ENCODE assay signal across 22 cellular contexts in the genomic region with DNA sequence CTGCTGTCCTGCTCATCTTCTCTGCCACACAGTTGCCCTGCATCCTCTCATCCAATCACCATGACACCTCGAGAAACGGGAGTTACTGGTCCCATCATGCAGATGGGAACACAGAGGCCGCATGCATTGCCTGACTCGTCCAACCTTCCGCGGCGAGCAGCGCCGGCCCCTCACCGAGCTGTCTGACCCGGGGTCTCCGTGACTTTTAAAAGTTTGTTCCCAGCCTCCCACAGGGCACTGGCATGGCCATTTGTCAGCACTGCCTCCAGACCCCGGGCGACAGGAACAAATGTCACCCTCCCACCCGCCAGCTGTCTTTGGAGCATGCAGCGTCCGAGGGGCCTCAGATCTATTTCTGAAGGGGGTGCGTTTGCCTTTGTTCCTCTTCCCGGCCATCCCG.
DNase-seq lines count a peak whose midpoint lies in the region; ATAC-seq and TF ChIP-seq lines count a peak whose summit lies in the region.
"Had no signal": no experiment of that assay in that cellular context is flagged by ENCODE, and none has a peak within 500 bp of the region (broad histone marks: within the 10 kb centered on the region; RNA-seq: fewer than 3 reads in every experiment).

No MANE protein-coding gene starts in this region.

- no peak for ATAC-seq in SK-N-SH treated with all-trans-retinoic acid at 6 μM for 48 hours
- ATAC-seq: K562, Right ventricle myocardium inferior had no signal

- no peaks in the 10 kb centered on the region for H4K20me1 ChIP-seq in SK-N-SH (ENCODE audit: insufficient read depth)

- no peak for DNase-seq in SK-N-SH
- peak; percentile 86 for DNase-seq in left kidney (ENCODE audit: low read depth, low spot score)
- DNase-seq in nephron progenitor cell: peak; percentile 56
- no peak for DNase-seq in activated CD4-positive, alpha-beta memory T cell treated with anti-CD3 and anti-CD28 coated beads for 36 hours
- no peak for DNase-seq in BE2C
- no peak for DNase-seq in activated CD8-positive, alpha-beta memory T cell treated with anti-CD3 and anti-CD28 coated beads for 24 hours
- DNase-seq in uterus: no peak
- DNase-seq: AML-193, DMS53, GDM1, MG63, NCI-H1694 treated with DMSO at 0.1 percent for 48 hours, NCI-H2081 treated with DMSO at 0.1 percent for 48 hours, NCI-H2171 treated with DMSO at 0.1 percent for 48 hours, NCI-H524 treated with DMSO at 0.1 percent for 48 hours had no signal

- no peak for TF ChIP-seq CTCF in SK-N-SH (IDR thresholded peaks at IDR 0.05)
- TF ChIP-seq CTCF in nephron progenitor cell (IDR thresholded peaks at IDR 0.05): no peak
- TF ChIP-seq CTCF in BE2C (IDR thresholded peaks at IDR 0.05; ENCODE audit: low read depth, low read length): no peak
- no peak for TF ChIP-seq CTCF in uterus (IDR thresholded peaks at IDR 0.05)

- H3K27ac Mint-ChIP-seq in nephron progenitor cell: peak overlapping the region; percentile 27
- no peak overlapping the region for H3K27ac Mint-ChIP-seq in activated CD4-positive, alpha-beta memory T cell treated with anti-CD3 and anti-CD28 coated beads for 36 hours

- H3K9ac ChIP-seq in SK-N-SH: no peak overlapping the region

- H3K27ac ChIP-seq in SK-N-SH (ENCODE audit: low read depth in 2 of 2, low read length in 1 of 2) (peak overlapping the region in 1 of 2 experiments; percentile 70; a peak in 2 of 4 replicates), uterus (no peak overlapping the region)
- H3K27ac ChIP-seq: 22Rv1, C4-2B, Peyer's patch, SJSA1 had no signal

- H3K9me3 ChIP-seq in SK-N-SH (no peaks in the 10 kb centered on the region), BE2C (no peaks in the 10 kb centered on the region; the same call in 1 of the 2 replicates), uterus (no peaks in the 10 kb centered on the region)
- H3K9me3 ChIP-seq: MG63, Peyer's patch had no signal

- CTCF ChIA-PET in SK-N-SH (lab: Yijun Ruan, JAX): no interaction called here
- CTCF ChIA-PET in activated CD4-positive, alpha-beta memory T cell treated with anti-CD3 and anti-CD28 coated beads for 36 hours (lab: Charles Lee): no interaction called here

- H3K4me1 ChIP-seq in SK-N-SH (ENCODE audit: control insufficient read depth in 1 of 2, insufficient read depth in 2 of 2, low read depth in 1 of 2, low read length in 1 of 2): peaks cover 0 to 30% of the 10 kb centered on the region in 2 experiments; a peak in 2 of 4 replicates
- H3K4me1 ChIP-seq in BE2C: no peaks in the 10 kb centered on the region
- no peaks in the 10 kb centered on the region for H3K4me1 ChIP-seq in uterus

- intact Hi-C loops in activated CD4-positive, alpha-beta memory T cell treated with anti-CD3 and anti-CD28 coated beads for 36 hours (cut with micrococcal nuclease): no loop called here
- intact Hi-C loops in uterus (cut with DNase I; ENCODE audit: low total_unique reads): no loop called here

- H3K4me3 ChIP-seq in SK-N-SH (ENCODE audit: low read depth in 2 of 2, low read length in 1 of 2) (no peak overlapping the region), BE2C (ENCODE audit: low read depth, low read length) (no peak overlapping the region), uterus (no peak overlapping the region)
- H3K4me3 ChIP-seq: K562, MG63, Peyer's patch, SJSA1 had no signal

- TF ChIP-seq POLR2A in uterus (IDR thresholded peaks at IDR 0.05): no peak

- H3K4me3 Mint-ChIP-seq in nephron progenitor cell: no peak overlapping the region
- H3K4me3 Mint-ChIP-seq in activated CD4-positive, alpha-beta memory T cell treated with anti-CD3 and anti-CD28 coated beads for 36 hours: no peak overlapping the region

- no peaks in the 10 kb centered on the region for H3K9me2 ChIP-seq in SK-N-SH

- no peaks in the 10 kb centered on the region for H3K27me3 ChIP-seq in SK-N-SH (ENCODE audit: insufficient read depth)
- H3K27me3 ChIP-seq in BE2C: peaks cover 14% of the 10 kb centered on the region
- no peaks in the 10 kb centered on the region for H3K27me3 ChIP-seq in uterus
- H3K27me3 ChIP-seq: MG63, Peyer's patch, SJSA1 had no signal

- 0 out of 2 replicates have a peak, but pooled peaks cover 3% of the 10 kb centered on the region for H3K79me2 ChIP-seq in SK-N-SH (ENCODE audit: insufficient read depth)

- POLR2A ChIA-PET in SK-N-SH (lab: Yijun Ruan, JAX): no interaction called here
- POLR2A ChIA-PET in activated CD4-positive, alpha-beta memory T cell treated with anti-CD3 and anti-CD28 coated beads for 36 hours (lab: Charles Lee): no interaction called here

- no peak for TF ChIP-seq EP300 in SK-N-SH (IDR thresholded peaks at IDR 0.05; ENCODE audit: borderline replicate concordance in 1 of 2, low read depth in 1 of 2, low read length in 1 of 2)

- H3K4me1 Mint-ChIP-seq in nephron progenitor cell: peaks cover 45% of the 10 kb centered on the region
- no peaks in the 10 kb centered on the region for H3K4me1 Mint-ChIP-seq in activated CD4-positive, alpha-beta memory T cell treated with anti-CD3 and anti-CD28 coated beads for 36 hours (ENCODE audit: low read depth)

- H3F3A ChIP-seq in SK-N-SH (replicated peaks; ENCODE audit: insufficient read depth): peaks cover 41% of the 10 kb centered on the region

- H3K9me3 Mint-ChIP-seq in nephron progenitor cell: peaks cover 20% of the 10 kb centered on the region
- peaks cover 2% of the 10 kb centered on the region for H3K9me3 Mint-ChIP-seq in activated CD4-positive, alpha-beta memory T cell treated with anti-CD3 and anti-CD28 coated beads for 36 hours

- H3K27me3 Mint-ChIP-seq in nephron progenitor cell (ENCODE audit: low read depth, poor library complexity): peaks cover 13% of the 10 kb centered on the region
- peaks cover 38% of the 10 kb centered on the region for H3K27me3 Mint-ChIP-seq in activated CD4-positive, alpha-beta memory T cell treated with anti-CD3 and anti-CD28 coated beads for 36 hours

- peaks cover 8% of the 10 kb centered on the region for H3K36me3 Mint-ChIP-seq in nephron progenitor cell (ENCODE audit: low read depth)
- no peaks in the 10 kb centered on the region for H3K36me3 Mint-ChIP-seq in activated CD4-positive, alpha-beta memory T cell treated with anti-CD3 and anti-CD28 coated beads for 36 hours

- peak overlapping the region; percentile 63 for H3K4me2 ChIP-seq in SK-N-SH

- H3K36me3 ChIP-seq in SK-N-SH (replicated peaks in 1 of 2; ENCODE audit: control insufficient read depth in 1 of 2, insufficient read depth in 2 of 2, low read length in 1 of 2) (no peaks in the 10 kb centered on the region), BE2C (no peaks in the 10 kb centered on the region), uterus (no peaks in the 10 kb centered on the region)
- H3K36me3 ChIP-seq: MG63, Peyer's patch, SJSA1 had no signal

- 62% methylated on average over 17 of the region's 20 CpGs for WGBS in SK-N-SH (ENCODE audit: low lambda C conversion rate)

- H2AFZ ChIP-seq in SK-N-SH (ENCODE audit: low read depth): no peak overlapping the region

- no peak for TF ChIP-seq RAD21 in SK-N-SH (IDR thresholded peaks at IDR 0.05; ENCODE audit: low read length)

TF ChIP-seq in SK-N-SH, 30 proteins besides CTCF, POLR2A, EP300 and RAD21:
- no peak for TF ChIP-seq YY1 (IDR thresholded peaks at IDR 0.05; ENCODE audit: low read depth)
- no peak for TF ChIP-seq FOSL2 (IDR thresholded peaks at IDR 0.05; ENCODE audit: borderline replicate concordance, low read depth)

TF ChIP-seq in SK-N-SH treated with all-trans-retinoic acid at 6 μM for 48 hours, 23 proteins besides CTCF, POLR2A, EP300 and RAD21:
- TF ChIP-seq CSDC2 (CRISPR knock-in tag; IDR thresholded peaks at IDR 0.05): no peak
- TF ChIP-seq, protein P1, sequence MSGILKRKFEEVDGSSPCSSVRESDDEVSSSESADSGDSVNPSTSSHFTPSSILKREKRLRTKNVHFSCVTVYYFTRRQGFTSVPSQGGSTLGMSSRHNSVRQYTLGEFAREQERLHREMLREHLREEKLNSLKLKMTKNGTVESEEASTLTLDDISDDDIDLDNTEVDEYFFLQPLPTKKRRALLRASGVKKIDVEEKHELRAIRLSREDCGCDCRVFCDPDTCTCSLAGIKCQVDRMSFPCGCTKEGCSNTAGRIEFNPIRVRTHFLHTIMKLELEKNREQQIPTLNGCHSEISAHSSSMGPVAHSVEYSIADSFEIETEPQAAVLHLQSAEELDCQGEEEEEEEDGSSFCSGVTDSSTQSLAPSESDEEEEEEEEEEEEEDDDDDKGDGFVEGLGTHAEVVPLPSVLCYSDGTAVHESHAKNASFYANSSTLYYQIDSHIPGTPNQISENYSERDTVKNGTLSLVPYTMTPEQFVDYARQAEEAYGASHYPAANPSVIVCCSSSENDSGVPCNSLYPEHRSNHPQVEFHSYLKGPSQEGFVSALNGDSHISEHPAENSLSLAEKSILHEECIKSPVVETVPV (CRISPR knock-in tag; IDR thresholded peaks at IDR 0.05): no peak
- no peak for TF ChIP-seq ARNTL (CRISPR knock-in tag; IDR thresholded peaks at IDR 0.05; ENCODE audit: borderline replicate concordance, low read depth)
- TF ChIP-seq ZFP30 (CRISPR knock-in tag; IDR thresholded peaks at IDR 0.05): no peak
- no peak for TF ChIP-seq ESRRG (CRISPR knock-in tag; IDR thresholded peaks at IDR 0.05)

Comparison
In these comparisons a context has a peak if more than half of its experiments do, and no peak if none do; other contexts are left out.
1. DNase-seq: peak in left kidney (single experiment) and nephron progenitor cell (single experiment); none in SK-N-SH (single experiment), activated CD4-positive, alpha-beta memory T cell treated with anti-CD3 and anti-CD28 coated beads for 36 hours (single experiment), BE2C (single experiment), activated CD8-positive, alpha-beta memory T cell treated with anti-CD3 and anti-CD28 coated beads for 24 hours (single experiment) and uterus (0 of 2).